In genomic region chr5:55226027-55226933, GRCh38 we compare ENCODE assay signal across 8 cellular contexts. TPM values are rescaled to one million over a fixed set of nuclear protein-coding genes. Genes with fewer than 3 reads are reported as not detected.
DNase-seq lines count a peak whose midpoint lies in the region; ATAC-seq and TF ChIP-seq lines count a peak whose summit lies in the region.

No MANE protein-coding gene starts in this region.

- peak in 4 of 10 experiments; percentile 12 to 48 (median 28) for DNase-seq in CD4-positive, alpha-beta T cell
- DNase-seq in GM19240 (ENCODE audit: insufficient read length, low spot score) (peak; percentile 47), NCI-H774 (lab: John Stamatoyannopoulos, UW) (peak; percentile 81), fibroblast of pulmonary artery (ENCODE audit: low read depth) (peak; percentile 48), osteocyte (ENCODE audit: extremely low spot score, unreplicated experiment) (no peak), OCI-M2 (lab: John Stamatoyannopoulos, UW; ENCODE audit: unreplicated experiment) (no peak)
- peak; percentile 51 to 68 (median 57) for DNase-seq in activated CD8-positive, alpha-beta memory T cell treated with anti-CD3 and anti-CD28 coated beads for 48 hours (ENCODE audit: low read depth in 2 of 3, low spot score in 2 of 3)

- no peaks in the 10 kb centered on the region for H3K9me3 Mint-ChIP-seq in CD4-positive, alpha-beta T cell
- no peaks in the 10 kb centered on the region for H3K9me3 Mint-ChIP-seq in osteocyte (ENCODE audit: unreplicated experiment)

- no peaks in the 10 kb centered on the region for H3K9me3 ChIP-seq in CD4-positive, alpha-beta T cell (ENCODE audit: control insufficient read depth, low read length)

- intact Hi-C loops in CD4-positive, alpha-beta T cell (cut with DNase I, micrococcal nuclease): no loop called here

- H3K27ac ChIP-seq in CD4-positive, alpha-beta T cell (ENCODE audit: low read depth, low read length): no peak overlapping the region

- no peaks in the 10 kb centered on the region for H3K36me3 Mint-ChIP-seq in CD4-positive, alpha-beta T cell (ENCODE audit: low read depth)
- H3K36me3 Mint-ChIP-seq in osteocyte (ENCODE audit: unreplicated experiment): no peaks in the 10 kb centered on the region

- H3K4me1 Mint-ChIP-seq in CD4-positive, alpha-beta T cell (ENCODE audit: low read depth): peaks cover 51% of the 10 kb centered on the region
- peaks cover 26% of the 10 kb centered on the region for H3K4me1 Mint-ChIP-seq in osteocyte (ENCODE audit: unreplicated experiment)

- peak overlapping the region; percentile 63 for H3K4me3 Mint-ChIP-seq in CD4-positive, alpha-beta T cell
- H3K4me3 Mint-ChIP-seq in osteocyte (ENCODE audit: unreplicated experiment): peak overlapping the region; percentile 32

- CTCF ChIA-PET in CD4-positive, alpha-beta T cell (lab: Charles Lee): interaction anchor here (0.6 to 1.3 kb wide), 3 partner anchors 11 to 1154 kb away, joined by 3 to 4 read pairs (median 3); no protein-coding TSS in a partner anchor

- ATAC-seq in CD4-positive, alpha-beta T cell (ENCODE audit: poor library complexity): peak; percentile 58
- ATAC-seq in HG03520 (IDR thresholded peaks at IDR 0.05; ENCODE audit: unreplicated experiment): peak; percentile 56

- TF ChIP-seq CTCF in CD4-positive, alpha-beta T cell (IDR thresholded peaks at IDR 0.05): peak; percentile 33
- TF ChIP-seq CTCF in fibroblast of pulmonary artery (IDR thresholded peaks at IDR 0.05; ENCODE audit: low read length, missing control alignments) (peak; percentile 45), osteocyte (IDR thresholded peaks at IDR 0.05) (peak; percentile 56)

- peaks cover 90% of the 10 kb centered on the region for H3K27me3 Mint-ChIP-seq in CD4-positive, alpha-beta T cell
- H3K27me3 Mint-ChIP-seq in osteocyte (ENCODE audit: unreplicated experiment): peaks cover 84% of the 10 kb centered on the region

- peaks cover 97% of the 10 kb centered on the region for H3K27me3 ChIP-seq in CD4-positive, alpha-beta T cell (ENCODE audit: control insufficient read depth, insufficient read depth, low read length)

- H3K4me3 ChIP-seq in fibroblast of pulmonary artery (replicated peaks; ENCODE audit: low read depth, low read length): peak overlapping the region; percentile 5

- no peak overlapping the region for H3K27ac Mint-ChIP-seq in CD4-positive, alpha-beta T cell
- H3K27ac Mint-ChIP-seq in osteocyte (ENCODE audit: unreplicated experiment): no peak overlapping the region

- POLR2A ChIA-PET in CD4-positive, alpha-beta T cell (lab: Charles Lee): no interaction called here

RNA-seq across cellular contexts. Expression of gene MCIDAS, which starts 0.8 kb away (rescaled TPM):
- not detected for total RNA-seq in CD4-positive, alpha-beta T cell
- not detected in 2 replicates for total RNA-seq in osteocyte

RNA-seq across cellular contexts. Expression of gene CCNO, which starts 7.1 kb away (rescaled TPM):
- not detected for total RNA-seq in CD4-positive, alpha-beta T cell
- 0.34 TPM in 1 of 2 replicates, not detected in the other for total RNA-seq in osteocyte

RNA-seq across cellular contexts. Expression of gene CDC20B, which starts 53.3 kb away (rescaled TPM):
- total RNA-seq in CD4-positive, alpha-beta T cell: not detected
- total RNA-seq in osteocyte: not detected in 2 replicates

Comparison
In these comparisons a context has a peak if more than half of its experiments do, and no peak if none do; other contexts are left out.
1. DNase-seq: peak in GM19240 (single experiment), NCI-H774 (single experiment), activated CD8-positive, alpha-beta memory T cell treated with anti-CD3 and anti-CD28 coated beads for 48 hours (3 of 3) and fibroblast of pulmonary artery (single experiment); none in osteocyte (single experiment) and OCI-M2 (single experiment).
2. Peak in every context shown above with its lines, with median percentiles within 50 percentile points of each other: CTCF ChIP-seq.